8 cellular contexts compared by ENCODE assay signal in genomic region chr2:3222636-3223035, GRCh38.
A peak's percentile ranks its signal among the peaks of the same experiment; 100 is the strongest.
DNase-seq lines count a peak whose midpoint lies in the region; ATAC-seq and TF ChIP-seq lines count a peak whose summit lies in the region.

No MANE protein-coding gene starts in this region.

- H3K4me2 ChIP-seq in neural progenitor cell = no peak overlapping the region

- H3F3A ChIP-seq in neural progenitor cell (ENCODE audit: low read depth) = peaks cover 7% of the 10 kb centered on the region

- H3K79me2 ChIP-seq in neural progenitor cell (ENCODE audit: low read depth) = no peaks in the 10 kb centered on the region

- no peak for TF ChIP-seq POLR2A in spleen (IDR thresholded peaks at IDR 0.05)
- TF ChIP-seq POLR2A in esophagus squamous epithelium (IDR thresholded peaks at IDR 0.05) = no peak

- H3K4me3 ChIP-seq in spleen (no peak overlapping the region), neural progenitor cell (no peak overlapping the region), esophagus squamous epithelium (no peak overlapping the region)

- H3K27me3 Mint-ChIP-seq in neural progenitor cell (ENCODE audit: insufficient read depth, low read depth) = peaks cover 11% of the 10 kb centered on the region

- no peak for TF ChIP-seq CTCF in spleen (IDR thresholded peaks at IDR 0.05 in 8 of 11, conservative IDR thresholded peaks at IDR 0.05 in 3 of 11)
- TF ChIP-seq CTCF in neural progenitor cell (IDR thresholded peaks at IDR 0.05) = no peak
- TF ChIP-seq CTCF in esophagus squamous epithelium (IDR thresholded peaks at IDR 0.05) = no peak

- H3K9ac ChIP-seq in neural progenitor cell = no peak overlapping the region

- H3K4me1 ChIP-seq in spleen (peaks cover 0 to 19% (median 16%) of the 10 kb centered on the region in 6 donors), neural progenitor cell (no peaks in the 10 kb centered on the region), esophagus squamous epithelium (no peaks in the 10 kb centered on the region)

- H3K27me3 ChIP-seq in spleen (replicated peaks in 1 of 7) = no peaks in the 10 kb centered on the region
- H3K27me3 ChIP-seq in neural progenitor cell = no peaks in the 10 kb centered on the region
- H3K27me3 ChIP-seq in esophagus squamous epithelium = no peaks in the 10 kb centered on the region

- 67 to 79% (median 75%) methylated on average over 9 of the region's 9 CpGs for WGBS in spleen, 5 donors
- 71 to 84% methylated on average over 5 to 9 of the region's 9 CpGs for WGBS in esophagus squamous epithelium, 2 donors

- H4K20me1 ChIP-seq in neural progenitor cell (ENCODE audit: low read depth) = no peaks in the 10 kb centered on the region

- DNase-seq in activated CD4-positive, alpha-beta T cell treated with anti-CD3 and anti-CD28 coated beads, Interleukin-2, amount 50 U/mL, for 48 hours = peak; percentile 66 to 77
- DNase-seq in spleen (no peak), kidney glomerular epithelial cell (lab: John Stamatoyannopoulos, UW) (no peak), HCEC 1CT (no peak), neural progenitor cell (ENCODE audit: low spot score) (no peak), esophagus squamous epithelium (lab: John Stamatoyannopoulos, UW) (no peak)

- H3K9me3 ChIP-seq in spleen (peaks cover 0 to 7% (median under 1%) of the 10 kb centered on the region in 8 donors), neural progenitor cell (ENCODE audit: low read depth) (no peaks in the 10 kb centered on the region), esophagus squamous epithelium (no peaks in the 10 kb centered on the region)

- peaks cover 26% of the 10 kb centered on the region for H3K9me3 Mint-ChIP-seq in neural progenitor cell

- no peaks in the 10 kb centered on the region for H3K4me1 Mint-ChIP-seq in neural progenitor cell

- no peak overlapping the region for H2AFZ ChIP-seq in neural progenitor cell (replicated peaks)

- H3K27ac Mint-ChIP-seq in neural progenitor cell = no peak overlapping the region

- H3K27ac ChIP-seq in spleen (peak overlapping the region in 7 of 8 donors; percentile 35 to 75 (median 39)), neural progenitor cell (no peak overlapping the region), esophagus squamous epithelium (no peak overlapping the region)

- intact Hi-C loops in spleen (cut with DNase I; ENCODE audit: low total_unique reads) = no loop called here
- intact Hi-C loops in esophagus squamous epithelium (cut with DNase I) = no loop called here

- H3K4me3 Mint-ChIP-seq in neural progenitor cell = no peak overlapping the region

- ATAC-seq in GM18861 (IDR thresholded peaks at IDR 0.05; ENCODE audit: unreplicated experiment) (peak; percentile 27), HG02981 (IDR thresholded peaks at IDR 0.05; ENCODE audit: unreplicated experiment) (peak; percentile 71)

- peaks cover 21% of the 10 kb centered on the region for H3K36me3 Mint-ChIP-seq in neural progenitor cell

- H3K36me3 ChIP-seq in spleen = no peaks in the 10 kb centered on the region
- H3K36me3 ChIP-seq in neural progenitor cell = no peaks in the 10 kb centered on the region
- H3K36me3 ChIP-seq in esophagus squamous epithelium = no peaks in the 10 kb centered on the region

Comparison
In these comparisons a context has a peak if more than half of its experiments do, and no peak if none do; other contexts are left out.
1. DNase-seq: peak in activated CD4-positive, alpha-beta T cell treated with anti-CD3 and anti-CD28 coated beads, Interleukin-2, amount 50 U/mL, for 48 hours (2 of 2); none in spleen (single experiment), kidney glomerular epithelial cell (single experiment), HCEC 1CT (single experiment), neural progenitor cell (single experiment) and esophagus squamous epithelium (single experiment).
2. H3K27ac ChIP-seq: peak in spleen (7 of 8); none in neural progenitor cell (single experiment) and esophagus squamous epithelium (0 of 4).